In the genomic region with DNA sequence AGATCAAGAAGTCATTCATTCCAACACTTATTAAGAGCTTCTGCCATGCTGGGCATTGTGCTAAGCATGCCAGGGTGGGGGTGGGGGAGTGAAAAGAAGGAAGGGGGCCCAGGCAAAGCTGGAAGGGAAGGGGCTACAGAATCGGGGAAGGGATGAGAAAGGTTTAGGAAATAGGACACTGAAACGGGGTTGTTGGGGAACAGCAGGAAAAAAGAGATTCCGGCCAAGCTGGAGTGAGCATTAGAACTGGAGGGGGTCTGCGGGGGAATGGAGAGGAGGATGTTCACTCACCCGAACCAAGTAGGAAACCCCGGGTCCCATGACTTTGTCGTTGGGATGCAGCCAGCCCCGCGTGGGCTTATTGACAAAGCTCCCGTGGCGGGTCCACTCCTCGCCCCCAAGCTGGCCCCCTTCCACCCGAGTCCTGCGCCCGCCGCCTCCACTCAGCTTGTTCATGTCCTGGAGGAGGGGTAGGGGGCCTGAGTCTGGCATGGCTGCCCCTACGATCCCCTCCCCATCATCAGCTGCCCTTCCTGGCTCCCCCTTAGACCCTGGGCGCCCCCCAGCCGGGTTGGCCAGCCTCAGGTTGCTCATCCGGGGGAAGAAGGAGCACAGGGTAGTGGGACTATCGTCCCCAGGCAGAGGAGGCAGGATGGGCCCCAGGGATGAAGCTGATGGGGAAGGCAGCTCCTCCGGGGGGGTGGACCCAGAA, we compare ENCODE assay signal across 8 cellular contexts. TPM values are rescaled to one million over a fixed set of nuclear protein-coding genes. Genes with fewer than 3 reads are reported as not detected.
DNase-seq lines count a peak whose midpoint lies in the region; ATAC-seq and TF ChIP-seq lines count a peak whose summit lies in the region.

No MANE protein-coding gene starts in this region.

- H3K27ac ChIP-seq in ascending aorta (peak overlapping the region; percentile 95 to 99), iPS-18a (ENCODE audit: low read length) (peak overlapping the region; percentile 42)

- no peaks in the 10 kb centered on the region for H3K9me3 ChIP-seq in ascending aorta
- H3K9me3 ChIP-seq in iPS-18a (ENCODE audit: control insufficient read depth, low read depth, low read length), result no peaks in the 10 kb centered on the region

- no peaks in the 10 kb centered on the region for H3K27me3 Mint-ChIP-seq in stimulated activated memory B cell treated with anti-CD40 and anti-IgM and Interleukin-4, amounts not matched to agents 10 μg/mL and 1 μg/mL and 100 μg/mL, for 72 hours

- H3K36me3 ChIP-seq in ascending aorta (peaks cover 30 to 39% of the 10 kb centered on the region in 2 donors), iPS-18a (ENCODE audit: control insufficient read depth, low read depth, low read length) (peaks cover 26% of the 10 kb centered on the region)

- peak overlapping the region; percentile 37 for H3K4me3 Mint-ChIP-seq in stimulated activated memory B cell treated with anti-CD40 and anti-IgM and Interleukin-4, amounts not matched to agents 10 μg/mL and 1 μg/mL and 100 μg/mL, for 72 hours

- TF ChIP-seq CTCF in HFF-Myc (IDR thresholded peaks at IDR 0.05; ENCODE audit: low read depth, low read length, missing control alignments), result no peak
- TF ChIP-seq CTCF in ascending aorta (IDR thresholded peaks at IDR 0.05), result no peak

- H3K4me1 Mint-ChIP-seq in stimulated activated memory B cell treated with anti-CD40 and anti-IgM and Interleukin-4, amounts not matched to agents 10 μg/mL and 1 μg/mL and 100 μg/mL, for 72 hours, result peaks cover 37% of the 10 kb centered on the region

- DNase-seq in HFF-Myc (ENCODE audit: extremely low read depth, low read depth), result no peak
- DNase-seq in ascending aorta (ENCODE audit: low spot score in 2 of 2), result no peak
- no peak for DNase-seq in SKM-1 (lab: John Stamatoyannopoulos, UW; ENCODE audit: unreplicated experiment)
- DNase-seq in AG20443 (ENCODE audit: low spot score), result no peak
- DNase-seq in putamen (ENCODE audit: low spot score), result no peak
- no peak for DNase-seq in AML-193 (lab: John Stamatoyannopoulos, UW)

- H3K4me1 ChIP-seq in ascending aorta, result peaks cover 22 to 35% of the 10 kb centered on the region in 2 donors
- H3K4me1 ChIP-seq in iPS-18a (ENCODE audit: control insufficient read depth, low read depth, low read length), result peaks cover 15% of the 10 kb centered on the region

- peaks cover 43% of the 10 kb centered on the region for H3K36me3 Mint-ChIP-seq in stimulated activated memory B cell treated with anti-CD40 and anti-IgM and Interleukin-4, amounts not matched to agents 10 μg/mL and 1 μg/mL and 100 μg/mL, for 72 hours

- no peak for ATAC-seq in stimulated activated memory B cell treated with anti-CD40 and anti-IgM and Interleukin-4, amounts not matched to agents 10 μg/mL and 1 μg/mL and 100 μg/mL, for 72 hours

- H3K27ac Mint-ChIP-seq in stimulated activated memory B cell treated with anti-CD40 and anti-IgM and Interleukin-4, amounts not matched to agents 10 μg/mL and 1 μg/mL and 100 μg/mL, for 72 hours, result peak overlapping the region; percentile 82

- H3K9ac ChIP-seq in iPS-18a (ENCODE audit: low read length), result peak overlapping the region; percentile 59

- intact Hi-C loops in ascending aorta (cut with DNase I), result loop anchor here (1.0 to 2.0 kb wide), 2 partner anchors 8 to 13 kb away; a partner anchor contains a TSS

- H3K9me3 Mint-ChIP-seq in stimulated activated memory B cell treated with anti-CD40 and anti-IgM and Interleukin-4, amounts not matched to agents 10 μg/mL and 1 μg/mL and 100 μg/mL, for 72 hours, result no peaks in the 10 kb centered on the region

- peak overlapping the region; percentile 72 for H3K4me3 ChIP-seq in HFF-Myc (replicated peaks; ENCODE audit: low read depth, low read length)
- H3K4me3 ChIP-seq in ascending aorta, result peak overlapping the region; percentile 61 to 82
- H3K4me3 ChIP-seq in iPS-18a (ENCODE audit: low read length), result peak overlapping the region; percentile 90

- H3K27me3 ChIP-seq in ascending aorta (no peaks in the 10 kb centered on the region), iPS-18a (ENCODE audit: control insufficient read depth, insufficient read depth, low read length) (no peaks in the 10 kb centered on the region)

RNA-seq across cellular contexts. Expression of a gene that starts 0.7 kb away (rescaled TPM):
- 211 TPM for total RNA-seq in ascending aorta

RNA-seq across cellular contexts. Expression of a gene that starts 4.6 kb away (rescaled TPM):
- 40.4 TPM for total RNA-seq in ascending aorta

RNA-seq across cellular contexts. Expression of a gene that starts 8.3 kb away (rescaled TPM):
- total RNA-seq in ascending aorta, result 48.7 TPM

RNA-seq across cellular contexts. Expression of a gene that starts 13.2 kb away (rescaled TPM):
- 31.2 TPM for total RNA-seq in ascending aorta

RNA-seq across cellular contexts. Expression of a gene that starts 14.0 kb away (rescaled TPM):
- 70.0 TPM for total RNA-seq in ascending aorta
